Comparison of ENCODE assay signal across 8 cellular contexts in the genomic region with DNA sequence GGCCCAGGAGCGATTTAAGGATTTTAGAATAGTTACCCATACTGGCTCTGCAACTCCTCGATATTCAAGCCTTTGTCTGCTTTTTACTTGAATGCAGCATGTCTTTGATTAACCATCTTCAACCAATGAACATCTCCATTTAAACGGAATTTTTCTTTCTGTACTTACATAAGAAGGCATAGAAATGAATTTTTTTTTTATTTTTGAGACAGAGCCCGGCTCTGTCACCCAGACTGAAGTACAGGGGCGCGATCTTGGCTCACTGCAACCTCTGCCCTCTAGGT. TPM values are rescaled to one million over a fixed set of nuclear protein-coding genes. Genes with fewer than 3 reads are reported as not detected.
DNase-seq lines count a peak whose midpoint lies in the region; ATAC-seq, FAIRE-seq and TF ChIP-seq lines count a peak whose summit lies in the region.

No MANE protein-coding gene starts in this region.

- H3K9me3 Mint-ChIP-seq in activated T-cell treated with anti-CD3 and anti-CD28 coated beads, Interleukin-2, amount 50 U/mL, for 24 hours, result peaks cover 3% of the 10 kb centered on the region

- H3K4me1 ChIP-seq in thyroid gland, result peaks cover 16 to 19% of the 10 kb centered on the region in 2 donors

- TF ChIP-seq CTCF in astrocyte of the spinal cord (IDR thresholded peaks at IDR 0.05; ENCODE audit: low read depth, low read length), result no peak
- TF ChIP-seq CTCF in lower leg skin (IDR thresholded peaks at IDR 0.05), result no peak
- no peak for TF ChIP-seq CTCF in thyroid gland (IDR thresholded peaks at IDR 0.05)

- no peaks in the 10 kb centered on the region for H3K9me3 ChIP-seq in thyroid gland

- no peak for DNase-seq in activated T-cell treated with anti-CD3 and anti-CD28 coated beads, Interleukin-2, amount 50 U/mL, for 24 hours
- no peak for DNase-seq in activated T-cell treated with anti-CD3 and anti-CD28 coated beads for 4 hours
- DNase-seq in astrocyte of the spinal cord (ENCODE audit: low read depth, low spot score), result no peak
- no peak for DNase-seq in lower leg skin (ENCODE audit: low spot score in 2 of 2)
- no peak for DNase-seq in thyroid gland
- DNase-seq in RCC 7860 (ENCODE audit: low spot score), result no peak

- peak overlapping the region; percentile 100 for H3K27ac Mint-ChIP-seq in activated T-cell treated with anti-CD3 and anti-CD28 coated beads, Interleukin-2, amount 50 U/mL, for 24 hours

- no peak for FAIRE-seq in RCC 7860 (lab: Jason Lieb, UNC)

- H3K4me3 ChIP-seq in astrocyte of the spinal cord (ENCODE audit: low read depth, low read length) (peak overlapping the region; percentile 70), lower leg skin (ENCODE audit: low read depth, poor library complexity, severe bottlenecking) (peak overlapping the region; percentile 72), thyroid gland (replicated peaks in 1 of 3) (peak overlapping the region in 2 of 3 donors; percentile 61 to 100)

- ATAC-seq in HG02870 (IDR thresholded peaks at IDR 0.05; ENCODE audit: unreplicated experiment) (no peak), GM21786 (IDR thresholded peaks at IDR 0.05; ENCODE audit: unreplicated experiment) (no peak)

- H3K36me3 Mint-ChIP-seq in activated T-cell treated with anti-CD3 and anti-CD28 coated beads, Interleukin-2, amount 50 U/mL, for 24 hours (ENCODE audit: low read depth), result peaks cover 44% of the 10 kb centered on the region

- WGBS in lower leg skin, 2 donors, result 43 to 44% methylated on average over 6 of the region's 6 CpGs
- WGBS in thyroid gland, 2 donors, result 51 to 54% methylated on average over 6 of the region's 6 CpGs

- TF ChIP-seq POLR2A in lower leg skin (IDR thresholded peaks at IDR 0.05), result no peak
- TF ChIP-seq POLR2A in thyroid gland (IDR thresholded peaks at IDR 0.05), result no peak

- peaks cover 1 to 3% of the 10 kb centered on the region in 2 donors for H3K36me3 ChIP-seq in thyroid gland

- peaks cover 36% of the 10 kb centered on the region for H3K4me1 Mint-ChIP-seq in activated T-cell treated with anti-CD3 and anti-CD28 coated beads, Interleukin-2, amount 50 U/mL, for 24 hours (ENCODE audit: low read depth)

- no peaks in the 10 kb centered on the region for H3K27me3 Mint-ChIP-seq in activated T-cell treated with anti-CD3 and anti-CD28 coated beads, Interleukin-2, amount 50 U/mL, for 24 hours

- intact Hi-C loops in lower leg skin (cut with DNase I; ENCODE audit: low total_unique reads), result no loop called here
- intact Hi-C loops in thyroid gland (cut with DNase I), result loop anchor here (5.0 kb wide), 1 partner anchor 1588 kb away; a partner anchor contains a TSS

- H3K4me3 Mint-ChIP-seq in activated T-cell treated with anti-CD3 and anti-CD28 coated beads, Interleukin-2, amount 50 U/mL, for 24 hours, result peak overlapping the region; percentile 97

- in situ Hi-C loops in astrocyte of the spinal cord (cut with HindIII; ENCODE audit: low sequenced_read_pairs), result no loop called here

- no peaks in the 10 kb centered on the region for H3K27me3 ChIP-seq in thyroid gland

- peak overlapping the region; percentile 73 to 91 (median 90) for H3K27ac ChIP-seq in thyroid gland

RNA-seq across cellular contexts. Expression of a gene that starts 0.8 kb away (rescaled TPM):
- total RNA-seq in lower leg skin, result 10 to 100 TPM in 3 of 4 donors, 1 to 10 TPM in 1; 7.9 to 26.1 (median 17.4) TPM
- total RNA-seq in thyroid gland, result 10 to 100 TPM; 11.0 to 19.2 (median 15.9) TPM

RNA-seq across cellular contexts. Expression of a gene that starts 41.5 kb away (rescaled TPM):
- total RNA-seq in lower leg skin (under 1 TPM in 1 of 4 donors, not detected in 3; 0.19 TPM), thyroid gland (1 to 10 TPM in 2 of 4 donors, under 1 TPM in 2; 0.89 to 5.5 (median 1.7) TPM)
